In the genomic region with DNA sequence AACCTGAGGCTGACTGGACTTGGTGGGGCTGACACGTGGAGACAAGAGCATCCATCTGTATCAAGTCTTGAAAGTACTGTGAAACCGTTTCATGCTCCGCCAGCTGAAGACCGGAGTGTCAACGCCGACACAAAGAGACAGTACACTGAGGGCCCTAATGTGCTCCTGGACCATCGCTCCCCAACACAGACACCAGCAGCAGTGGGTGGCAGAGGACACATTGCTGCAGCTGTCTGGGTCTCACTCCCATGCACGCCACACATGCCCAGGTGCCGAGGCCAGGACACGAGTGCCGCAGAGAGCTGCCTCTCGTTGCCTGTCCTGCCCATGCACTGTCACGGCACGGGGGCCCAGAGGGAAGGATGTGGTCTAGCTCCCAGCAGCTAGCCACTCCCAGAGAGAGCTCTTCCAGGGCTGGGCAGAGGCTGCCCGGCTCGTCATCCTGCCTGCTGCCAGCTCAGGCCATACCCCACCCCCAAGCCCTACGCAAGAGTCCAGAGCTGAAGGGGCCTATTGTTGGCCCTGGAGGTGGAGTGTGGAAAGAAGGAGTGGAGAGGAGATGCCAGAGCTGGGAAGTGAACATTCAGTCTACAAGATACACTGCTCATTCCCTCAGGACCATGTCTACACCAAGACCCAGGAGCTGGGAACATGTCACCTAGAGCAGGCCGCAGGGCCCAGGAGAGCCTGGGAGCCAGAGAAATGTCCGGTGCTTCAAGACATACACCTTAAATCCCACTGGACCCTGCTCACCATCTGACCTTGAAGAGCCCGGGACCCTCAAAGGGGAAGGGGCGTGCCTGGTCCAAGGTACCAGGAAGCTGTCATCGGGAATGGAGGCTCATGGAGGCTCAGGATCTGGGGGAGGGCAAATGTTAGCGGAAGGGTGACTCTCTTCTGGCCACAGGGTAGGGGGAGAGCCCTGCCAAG, we compare ENCODE assay signal across 8 cellular contexts. TPM values are rescaled to one million over a fixed set of nuclear protein-coding genes. Genes with fewer than 3 reads are reported as not detected.
DNase-seq lines count a peak whose midpoint lies in the region; ATAC-seq lines count a peak whose summit lies in the region.

No MANE protein-coding gene starts in this region.

- no peaks in the 10 kb centered on the region for H3K36me3 Mint-ChIP-seq in dendritic cell treated with granulocyte-macrophage colony-stimulating factor and Interleukin-4, amounts not matched to agents 40 ng/mL and 50 ng/mL, for 4 days (ENCODE audit: low read depth)
- H3K36me3 Mint-ChIP-seq in naive thymus-derived CD8-positive, alpha-beta T cell, result peaks cover 0 to 2% (median 2%) of the 10 kb centered on the region in 3 donors

- H3K4me3 Mint-ChIP-seq in dendritic cell treated with granulocyte-macrophage colony-stimulating factor and Interleukin-4, amounts not matched to agents 40 ng/mL and 50 ng/mL, for 4 days, result peak overlapping the region; percentile 58
- H3K4me3 Mint-ChIP-seq in naive thymus-derived CD8-positive, alpha-beta T cell, result peak overlapping the region in 8 of 10 donors; percentile 22 to 65 (median 54)

- peak; percentile 98 for DNase-seq in SW480 (ENCODE audit: low spot score)
- peak in 4 of 10 donors; percentile 21 to 32 (median 27) for DNase-seq in naive thymus-derived CD8-positive, alpha-beta T cell
- no peak for DNase-seq in HCEC 1CT
- DNase-seq in NCI-H82 (lab: John Stamatoyannopoulos, UW), result no peak
- DNase-seq in germinal center (ENCODE audit: low spot score), result no peak

- peaks cover 94% of the 10 kb centered on the region for H3K4me1 Mint-ChIP-seq in dendritic cell treated with granulocyte-macrophage colony-stimulating factor and Interleukin-4, amounts not matched to agents 40 ng/mL and 50 ng/mL, for 4 days (ENCODE audit: low read depth)
- H3K4me1 Mint-ChIP-seq in naive thymus-derived CD8-positive, alpha-beta T cell, result peaks cover 46 to 92% (median 77%) of the 10 kb centered on the region in 4 donors

- intact Hi-C loops in dendritic cell treated with granulocyte-macrophage colony-stimulating factor and Interleukin-4, amounts not matched to agents 40 ng/mL and 50 ng/mL, for 4 days (cut with micrococcal nuclease), result loop anchor here (1.0 kb wide), 1 partner anchor 9 kb away; no protein-coding TSS in a partner anchor

- H3K27me3 Mint-ChIP-seq in dendritic cell treated with granulocyte-macrophage colony-stimulating factor and Interleukin-4, amounts not matched to agents 40 ng/mL and 50 ng/mL, for 4 days, result no peaks in the 10 kb centered on the region
- no peaks in the 10 kb centered on the region for H3K27me3 Mint-ChIP-seq in naive thymus-derived CD8-positive, alpha-beta T cell

- peak overlapping the region; percentile 96 for H3K27ac Mint-ChIP-seq in dendritic cell treated with granulocyte-macrophage colony-stimulating factor and Interleukin-4, amounts not matched to agents 40 ng/mL and 50 ng/mL, for 4 days
- H3K27ac Mint-ChIP-seq in naive thymus-derived CD8-positive, alpha-beta T cell, result peak overlapping the region in 9 of 10 donors; percentile 41 to 86 (median 80)

- ATAC-seq in GM18517 (IDR thresholded peaks at IDR 0.05; ENCODE audit: unreplicated experiment), result peak; percentile 38
- ATAC-seq in HG02885 (IDR thresholded peaks at IDR 0.05; ENCODE audit: poor library complexity, unreplicated experiment), result peak; percentile 38
- peak in 1 of 2 donors; percentile 29 for ATAC-seq in naive thymus-derived CD8-positive, alpha-beta T cell

- POLR2A ChIA-PET in naive thymus-derived CD8-positive, alpha-beta T cell (lab: Charles Lee), result interaction anchor here (0.7 to 1.5 kb wide), 3 partner anchors 8 to 11 kb away, joined by 3 to 9 read pairs (median 3); a partner anchor contains a TSS

- no peaks in the 10 kb centered on the region for H3K9me3 Mint-ChIP-seq in dendritic cell treated with granulocyte-macrophage colony-stimulating factor and Interleukin-4, amounts not matched to agents 40 ng/mL and 50 ng/mL, for 4 days
- H3K9me3 Mint-ChIP-seq in naive thymus-derived CD8-positive, alpha-beta T cell, result no peaks in the 10 kb centered on the region

RNA-seq across cellular contexts. Expression of a gene that starts 7.7 kb away (rescaled TPM):
- total RNA-seq in naive thymus-derived CD8-positive, alpha-beta T cell, result 100 to 1,000 TPM; 146 to 149 TPM
- polyA plus RNA-seq in naive thymus-derived CD8-positive, alpha-beta T cell, result 1 to 10 TPM; 1.3 to 2.5 (median 1.6) TPM
